1 cellular context compared by ENCODE assay signal in the genomic region with DNA sequence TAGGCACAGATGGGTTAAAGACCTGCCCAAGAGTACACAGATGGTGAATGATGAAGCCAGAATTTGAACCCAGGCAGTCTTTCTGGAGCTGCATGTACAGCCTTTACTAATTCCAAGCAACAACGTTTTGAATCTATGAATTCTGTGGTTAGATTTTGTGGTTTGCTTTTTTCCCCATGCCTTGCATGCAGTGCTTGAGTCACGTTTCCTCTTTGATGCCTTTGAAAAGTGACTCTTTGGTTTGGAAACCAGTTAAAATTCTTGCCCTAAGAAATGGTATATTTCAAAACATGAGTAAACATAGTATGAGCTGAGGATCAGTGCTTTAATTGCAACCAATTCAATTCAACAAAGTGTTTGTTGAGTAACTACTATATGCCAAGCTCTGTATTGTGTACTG.
TF ChIP-seq lines count a peak whose summit lies in the region.

No MANE protein-coding gene starts in this region.

TF ChIP-seq in GM12878, 131 proteins besides CTCF, POLR2A, EP300 and RAD21 (continued from another document):
- TF ChIP-seq, protein P1, sequence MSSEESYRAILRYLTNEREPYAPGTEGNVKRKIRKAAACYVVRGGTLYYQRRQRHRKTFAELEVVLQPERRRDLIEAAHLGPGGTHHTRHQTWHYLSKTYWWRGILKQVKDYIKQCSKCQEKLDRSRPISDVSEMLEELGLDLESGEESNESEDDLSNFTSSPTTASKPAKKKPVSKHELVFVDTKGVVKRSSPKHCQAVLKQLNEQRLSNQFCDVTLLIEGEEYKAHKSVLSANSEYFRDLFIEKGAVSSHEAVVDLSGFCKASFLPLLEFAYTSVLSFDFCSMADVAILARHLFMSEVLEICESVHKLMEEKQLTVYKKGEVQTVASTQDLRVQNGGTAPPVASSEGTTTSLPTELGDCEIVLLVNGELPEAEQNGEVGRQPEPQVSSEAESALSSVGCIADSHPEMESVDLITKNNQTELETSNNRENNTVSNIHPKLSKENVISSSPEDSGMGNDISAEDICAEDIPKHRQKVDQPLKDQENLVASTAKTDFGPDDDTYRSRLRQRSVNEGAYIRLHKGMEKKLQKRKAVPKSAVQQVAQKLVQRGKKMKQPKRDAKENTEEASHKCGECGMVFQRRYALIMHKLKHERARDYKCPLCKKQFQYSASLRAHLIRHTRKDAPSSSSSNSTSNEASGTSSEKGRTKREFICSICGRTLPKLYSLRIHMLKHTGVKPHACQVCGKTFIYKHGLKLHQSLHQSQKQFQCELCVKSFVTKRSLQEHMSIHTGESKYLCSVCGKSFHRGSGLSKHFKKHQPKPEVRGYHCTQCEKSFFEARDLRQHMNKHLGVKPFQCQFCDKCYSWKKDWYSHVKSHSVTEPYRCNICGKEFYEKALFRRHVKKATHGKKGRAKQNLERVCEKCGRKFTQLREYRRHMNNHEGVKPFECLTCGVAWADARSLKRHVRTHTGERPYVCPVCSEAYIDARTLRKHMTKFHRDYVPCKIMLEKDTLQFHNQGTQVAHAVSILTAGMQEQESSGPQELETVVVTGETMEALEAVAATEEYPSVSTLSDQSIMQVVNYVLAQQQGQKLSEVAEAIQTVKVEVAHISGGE (CRISPR knock-in tag; IDR thresholded peaks at IDR 0.05), result no peak
- TF ChIP-seq NFYA (IDR thresholded peaks at IDR 0.05; ENCODE audit: borderline replicate concordance, low read depth, low read length) (no peak), RUNX3 (IDR thresholded peaks at IDR 0.05; ENCODE audit: low read length) (peak; percentile 86), NFIC (IDR thresholded peaks at IDR 0.05; ENCODE audit: low read depth, low read length) (0 out of 2 replicates have a peak, but pooled peaks have one; percentile 19), TCF3 (IDR thresholded peaks at IDR 0.05; ENCODE audit: borderline replicate concordance, insufficient read depth, low read depth, low read length) (no peak), EED (IDR thresholded peaks at IDR 0.05; ENCODE audit: low read depth) (0 out of 2 replicates have a peak, but pooled peaks have one; percentile 30), GABPA (IDR thresholded peaks at IDR 0.05; ENCODE audit: low read depth) (no peak), NRF1 (conservative IDR thresholded peaks at IDR 0.05; ENCODE audit: low read depth, low read length) (no peak)
- TF ChIP-seq, protein P2, sequence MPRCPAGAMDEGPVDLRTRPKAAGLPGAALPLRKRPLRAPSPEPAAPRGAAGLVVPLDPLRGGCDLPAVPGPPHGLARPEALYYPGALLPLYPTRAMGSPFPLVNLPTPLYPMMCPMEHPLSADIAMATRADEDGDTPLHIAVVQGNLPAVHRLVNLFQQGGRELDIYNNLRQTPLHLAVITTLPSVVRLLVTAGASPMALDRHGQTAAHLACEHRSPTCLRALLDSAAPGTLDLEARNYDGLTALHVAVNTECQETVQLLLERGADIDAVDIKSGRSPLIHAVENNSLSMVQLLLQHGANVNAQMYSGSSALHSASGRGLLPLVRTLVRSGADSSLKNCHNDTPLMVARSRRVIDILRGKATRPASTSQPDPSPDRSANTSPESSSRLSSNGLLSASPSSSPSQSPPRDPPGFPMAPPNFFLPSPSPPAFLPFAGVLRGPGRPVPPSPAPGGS (IDR thresholded peaks at IDR 0.05; ENCODE audit: borderline replicate concordance, insufficient read depth, low read depth, low read length, poor library complexity, severe bottlenecking), result no peak
